In genomic region chr11:85540181-85540580, GRCh38 we compare ENCODE assay signal across 14 cellular contexts.
DNase-seq lines count a peak whose midpoint lies in the region; ATAC-seq and TF ChIP-seq lines count a peak whose summit lies in the region.
"Had no signal": no experiment of that assay in that cellular context is flagged by ENCODE, and none has a peak within 500 bp of the region (broad histone marks: within the 10 kb centered on the region; RNA-seq: fewer than 3 reads in every experiment).

No MANE protein-coding gene starts in this region.

- no CpG with 5 or more reads among the region's 5 CpGs for WGBS in H9 (ENCODE audit: extremely low coverage, insufficient read length, low lambda C conversion rate)

- no peak overlapping the region for H3K14ac ChIP-seq in H9 (ENCODE audit: insufficient read depth, low read length)

- no peak for ATAC-seq in GM19467 (IDR thresholded peaks at IDR 0.05; ENCODE audit: unreplicated experiment)

- no peaks in the 10 kb centered on the region for H3F3A ChIP-seq in neural progenitor cell (ENCODE audit: low read depth)

- H3K23me2 ChIP-seq in H9 (ENCODE audit: insufficient read length, low read depth, low read length, poor library complexity, severe bottlenecking) = no peaks in the 10 kb centered on the region

- H3K9me3 ChIP-seq in H9 (ENCODE audit: control insufficient read depth, low read depth, low read length) = no peaks in the 10 kb centered on the region
- H3K9me3 ChIP-seq in iPS-18a (ENCODE audit: control insufficient read depth, low read depth, low read length) = no peaks in the 10 kb centered on the region
- no peaks in the 10 kb centered on the region for H3K9me3 ChIP-seq in neural progenitor cell (ENCODE audit: low read depth)
- H3K9me3 ChIP-seq: HAP-1 had no signal

- H4K91ac ChIP-seq in H9 (ENCODE audit: insufficient read length, low read depth, low read length) = no peak overlapping the region

- H2BK20ac ChIP-seq in H9 (ENCODE audit: low read depth, low read length, poor library complexity, severe bottlenecking) = no peak overlapping the region

- H2AFZ ChIP-seq in H9 (ENCODE audit: low read length) = no peak overlapping the region
- peak overlapping the region; percentile 8 for H2AFZ ChIP-seq in neural progenitor cell (replicated peaks)

- H3K4me1 Mint-ChIP-seq in H9 (peaks cover 28 to 31% of the 10 kb centered on the region in 2 experiments), IgD-negative memory B cell (no peaks in the 10 kb centered on the region), neural progenitor cell (peaks cover 22% of the 10 kb centered on the region)

- H3T11ph ChIP-seq in H9 (ENCODE audit: low read length) = no peak overlapping the region

- DNase-seq in H9 = no peak
- no peak for DNase-seq in neural progenitor cell (ENCODE audit: low spot score)
- DNase-seq in NCI-H1417 (lab: John Stamatoyannopoulos, UW) = no peak
- DNase-seq in erythroblast (lab: John Stamatoyannopoulos, UW) = no peak
- DNase-seq in GM20000 (ENCODE audit: low spot score) = no peak
- DNase-seq: DND-41, NCI-H187 treated with DMSO at 0.1 percent for 48 hours, NCI-H526 treated with DMSO at 0.1 percent for 48 hours, SIG-M5 had no signal

- H2BK5ac ChIP-seq in H9 (ENCODE audit: insufficient read length, low read length) = peak overlapping the region; percentile 61

- no peaks in the 10 kb centered on the region for H4K20me1 ChIP-seq in H9 (ENCODE audit: control insufficient read depth, insufficient read depth, insufficient read length)
- H4K20me1 ChIP-seq in neural progenitor cell (ENCODE audit: low read depth) = no peaks in the 10 kb centered on the region

- H3K4me3 Mint-ChIP-seq in H9 = 0 out of 5 replicates have a peak overlapping the region, but pooled peaks of 1 of the 2 experiments have one; percentile 11
- H3K4me3 Mint-ChIP-seq in IgD-negative memory B cell = no peak overlapping the region
- no peak overlapping the region for H3K4me3 Mint-ChIP-seq in neural progenitor cell

- H3K27me3 Mint-ChIP-seq in H9 (ENCODE audit: low read depth) (no peaks in the 10 kb centered on the region), IgD-negative memory B cell (no peaks in the 10 kb centered on the region), neural progenitor cell (ENCODE audit: insufficient read depth, low read depth) (peaks cover 4% of the 10 kb centered on the region)

- no peak overlapping the region for H3K4me3 ChIP-seq in iPS-18a (ENCODE audit: low read length)
- H3K4me3 ChIP-seq in neural progenitor cell = no peak overlapping the region
- H3K4me3 ChIP-seq: HAP-1 had no signal

- no peak overlapping the region for H2AK5ac ChIP-seq in H9 (ENCODE audit: insufficient read length, low read length)

- no peak overlapping the region for H3K9ac ChIP-seq in H9 (ENCODE audit: extremely low read depth, insufficient read length, low read length)
- peak overlapping the region; percentile 22 for H3K9ac ChIP-seq in iPS-18a (ENCODE audit: low read length)
- H3K9ac ChIP-seq in neural progenitor cell = no peak overlapping the region

- no peak overlapping the region for H3K18ac ChIP-seq in H9 (ENCODE audit: insufficient read length, low read depth, low read length)

- H3K27me3 ChIP-seq in H9 (ENCODE audit: insufficient read depth, low read length) (no peaks in the 10 kb centered on the region), iPS-18a (ENCODE audit: control insufficient read depth, insufficient read depth, low read length) (no peaks in the 10 kb centered on the region), neural progenitor cell (no peaks in the 10 kb centered on the region)

- no peak overlapping the region for H3K23ac ChIP-seq in H9 (ENCODE audit: insufficient read length, low read depth, low read length)

- H4K5ac ChIP-seq in H9 (ENCODE audit: insufficient read length, low read depth, low read length) = no peak overlapping the region

- H3K27ac Mint-ChIP-seq in H9 (peak overlapping the region; percentile 65 to 96 (median 87)), IgD-negative memory B cell (peak overlapping the region in 2 of 3 donors; percentile 9 to 53), neural progenitor cell (no peak overlapping the region)

- no peak for TF ChIP-seq CTCF in H9 (conservative IDR thresholded peaks at IDR 0.05)
- no peak for TF ChIP-seq CTCF in neural progenitor cell (IDR thresholded peaks at IDR 0.05)
- no peak for TF ChIP-seq CTCF in GM20000 (IDR thresholded peaks at IDR 0.05; ENCODE audit: extremely low read depth, missing control alignments)

- no peak overlapping the region for H2BK12ac ChIP-seq in H9 (ENCODE audit: insufficient read length, low read depth, low read length)

- H3K9me3 Mint-ChIP-seq in H9 (peaks cover 10 to 19% of the 10 kb centered on the region in 2 experiments; a peak in 4 of 5 replicates), IgD-negative memory B cell (peaks cover 0 to 5% (median 2%) of the 10 kb centered on the region in 3 donors), neural progenitor cell (peaks cover 8% of the 10 kb centered on the region)

- H4K8ac ChIP-seq in H9 (replicated peaks; ENCODE audit: insufficient read length, low read depth, low read length) = no peak overlapping the region

- H3K79me2 ChIP-seq in H9 (ENCODE audit: insufficient read depth, low read length) (no peaks in the 10 kb centered on the region), neural progenitor cell (ENCODE audit: low read depth) (no peaks in the 10 kb centered on the region)

- H3K79me1 ChIP-seq in H9 (ENCODE audit: insufficient read depth, low read depth, low read length, poor library complexity, severe bottlenecking) = no peaks in the 10 kb centered on the region

- H3K4me2 ChIP-seq in H9 (ENCODE audit: insufficient read depth, insufficient read length, low read length) = peak overlapping the region; percentile 2
- H3K4me2 ChIP-seq in neural progenitor cell = no peak overlapping the region

- H3K36me3 Mint-ChIP-seq in H9 (ENCODE audit: insufficient read depth in 1 of 3, low read depth in 3 of 3) (peaks cover 20 to 32% (median 26%) of the 10 kb centered on the region in 3 experiments), IgD-negative memory B cell (peaks cover 1% of the 10 kb centered on the region), neural progenitor cell (no peaks in the 10 kb centered on the region)

- TF ChIP-seq POLR2A in erythroblast (IDR thresholded peaks at IDR 0.05; ENCODE audit: low read length) = no peak

- H3K36me3 ChIP-seq in iPS-18a (ENCODE audit: control insufficient read depth, low read depth, low read length) (no peaks in the 10 kb centered on the region), neural progenitor cell (no peaks in the 10 kb centered on the region)
- H3K36me3 ChIP-seq: HAP-1 had no signal

- H3K4me1 ChIP-seq in H9 (ENCODE audit: insufficient read depth, low read length) (no peaks in the 10 kb centered on the region), iPS-18a (ENCODE audit: control insufficient read depth, low read depth, low read length) (peaks cover 28% of the 10 kb centered on the region), neural progenitor cell (peaks cover 15% of the 10 kb centered on the region)

- no peak overlapping the region for H2BK120ac ChIP-seq in H9 (ENCODE audit: low read depth, low read length, poor library complexity, severe bottlenecking)

- no peak overlapping the region for H2BK15ac ChIP-seq in H9 (ENCODE audit: low read depth, low read length)

- peak overlapping the region; percentile 92 for H3K56ac ChIP-seq in H9 (ENCODE audit: insufficient read length, low read depth, low read length)

- no peak overlapping the region for H3K4ac ChIP-seq in H9 (ENCODE audit: low read depth, low read length)

- H3K27ac ChIP-seq in H9 (ENCODE audit: insufficient read length, low read depth, low read length) (peak overlapping the region; percentile 64), iPS-18a (ENCODE audit: low read length) (peak overlapping the region; percentile 41), neural progenitor cell (no peak overlapping the region)
- H3K27ac ChIP-seq: C4-2B had no signal
